In genomic region chr17:78878871-78879270, GRCh38 we compare ENCODE assay signal across 10 cellular contexts. TPM values are rescaled to one million over a fixed set of nuclear protein-coding genes. Genes with fewer than 3 reads are reported as not detected.
A peak's percentile ranks its signal among the peaks of the same experiment; 100 is the strongest.
DNase-seq lines count a peak whose midpoint lies in the region; ATAC-seq and TF ChIP-seq lines count a peak whose summit lies in the region.
"Had no signal": no experiment of that assay in that cellular context is flagged by ENCODE, and none has a peak within 500 bp of the region (broad histone marks: within the 10 kb centered on the region; RNA-seq: fewer than 3 reads in every experiment).

No MANE protein-coding gene starts in this region.

- H3K27ac Mint-ChIP-seq in CD8-positive, alpha-beta memory T cell: peak overlapping the region in 2 of 8 donors; percentile 17 to 34
- no peak overlapping the region for H3K27ac Mint-ChIP-seq in activated B cell treated with CpG ODN at 0.5 μM for 24 hours

- peaks cover 4 to 22% (median 17%) of the 10 kb centered on the region in 3 donors for H3K4me1 Mint-ChIP-seq in CD8-positive, alpha-beta memory T cell
- H3K4me1 Mint-ChIP-seq in activated B cell treated with CpG ODN at 0.5 μM for 24 hours: peaks cover 31% of the 10 kb centered on the region

- 90% methylated on average over 10 of the region's 10 CpGs for WGBS in hepatocyte (ENCODE audit: low lambda C conversion rate, missing lambda C conversion rate)
- 85 to 91% (median 89%) methylated on average over 10 of the region's 10 CpGs for WGBS in spleen, 5 donors

- TF ChIP-seq CTCF in activated B cell treated with CpG ODN at 0.5 μM for 24 hours (IDR thresholded peaks at IDR 0.05): no peak
- TF ChIP-seq CTCF in hepatocyte (IDR thresholded peaks at IDR 0.05; ENCODE audit: poor library complexity): no peak
- no peak for TF ChIP-seq CTCF in spleen (IDR thresholded peaks at IDR 0.05 in 8 of 11, conservative IDR thresholded peaks at IDR 0.05 in 3 of 11)

- POLR2A ChIA-PET in CD8-positive, alpha-beta memory T cell (lab: Charles Lee): no interaction called here
- POLR2A ChIA-PET in activated B cell treated with CpG ODN at 0.5 μM for 24 hours (lab: Charles Lee): interaction anchor here (0.6 to 2.0 kb wide), 2 partner anchors 10 to 97 kb away, joined by 5 to 8 read pairs; no protein-coding TSS in a partner anchor

- H3K9me3 ChIP-seq in CD8-positive, alpha-beta memory T cell (ENCODE audit: low read length): no peaks in the 10 kb centered on the region
- H3K9me3 ChIP-seq in hepatocyte (ENCODE audit: low read depth) (no peaks in the 10 kb centered on the region), spleen (no peaks in the 10 kb centered on the region)

- intact Hi-C loops in activated B cell treated with CpG ODN at 0.5 μM for 24 hours (cut with micrococcal nuclease) (loop anchor here (1.0 kb wide), 1 partner anchor 10 kb away; no protein-coding TSS in a partner anchor), spleen (cut with DNase I; ENCODE audit: low total_unique reads) (loop anchor here (10.0 kb wide), 1 partner anchor 46 kb away; the partner anchor contains the start of gene TIMP2)

- TF ChIP-seq POLR2A in spleen (IDR thresholded peaks at IDR 0.05): no peak

- H3K27ac ChIP-seq in CD8-positive, alpha-beta memory T cell (ENCODE audit: low read depth, low read length): no peak overlapping the region
- H3K27ac ChIP-seq in hepatocyte (peak overlapping the region; percentile 89), spleen (peak overlapping the region; percentile 77 to 97 (median 93))
- H3K27ac ChIP-seq: VCaP had no signal

- peak overlapping the region in 5 of 7 donors; percentile 30 to 67 (median 34) for H3K4me3 Mint-ChIP-seq in CD8-positive, alpha-beta memory T cell
- peak overlapping the region; percentile 78 for H3K4me3 Mint-ChIP-seq in activated B cell treated with CpG ODN at 0.5 μM for 24 hours

- H3K36me3 ChIP-seq in CD8-positive, alpha-beta memory T cell (ENCODE audit: insufficient read depth, low read length): no peaks in the 10 kb centered on the region
- H3K36me3 ChIP-seq in hepatocyte (replicated peaks; ENCODE audit: insufficient read depth, low read depth) (no peaks in the 10 kb centered on the region), spleen (peaks cover 0 to 16% (median 0%) of the 10 kb centered on the region in 6 donors)

- CTCF ChIA-PET in CD8-positive, alpha-beta memory T cell (lab: Charles Lee): interaction anchor here (1.8 kb wide), 1 partner anchor 13 kb away, joined by 7 read pairs; no protein-coding TSS in a partner anchor
- CTCF ChIA-PET in activated B cell treated with CpG ODN at 0.5 μM for 24 hours (lab: Charles Lee): no interaction called here

- no peaks in the 10 kb centered on the region for H3K36me3 Mint-ChIP-seq in CD8-positive, alpha-beta memory T cell
- no peaks in the 10 kb centered on the region for H3K36me3 Mint-ChIP-seq in activated B cell treated with CpG ODN at 0.5 μM for 24 hours (ENCODE audit: low read depth)
- H3K36me3 Mint-ChIP-seq: natural killer cell had no signal

- no peaks in the 10 kb centered on the region for H3K27me3 ChIP-seq in CD8-positive, alpha-beta memory T cell (ENCODE audit: insufficient read depth, low read length, poor library complexity, severe bottlenecking)
- no peaks in the 10 kb centered on the region for H3K27me3 ChIP-seq in hepatocyte
- H3K27me3 ChIP-seq in spleen (replicated peaks in 1 of 7): peaks cover 0 to 16% (median 0%) of the 10 kb centered on the region in 7 donors

- H4K20me1 ChIP-seq in hepatocyte (ENCODE audit: insufficient read depth, poor library complexity, severe bottlenecking): peaks cover 10% of the 10 kb centered on the region

- H3K27me3 Mint-ChIP-seq in CD8-positive, alpha-beta memory T cell: peaks cover 23 to 41% of the 10 kb centered on the region in 2 donors
- peaks cover 15% of the 10 kb centered on the region for H3K27me3 Mint-ChIP-seq in activated B cell treated with CpG ODN at 0.5 μM for 24 hours

- no peaks in the 10 kb centered on the region for H3K9me2 ChIP-seq in hepatocyte (replicated peaks; ENCODE audit: insufficient read depth)

- no peak overlapping the region for H2AFZ ChIP-seq in hepatocyte

- H3K79me2 ChIP-seq in hepatocyte: peaks cover 70% of the 10 kb centered on the region

- no peak overlapping the region for H3K4me3 ChIP-seq in CD8-positive, alpha-beta memory T cell (ENCODE audit: low read length)
- H3K4me3 ChIP-seq in hepatocyte: no peak overlapping the region
- H3K4me3 ChIP-seq in spleen: peak overlapping the region in 1 of 8 donors; percentile 48

- no peak for DNase-seq in CD8-positive, alpha-beta memory T cell
- DNase-seq in activated B cell treated with CpG ODN at 0.5 μM for 24 hours (no peak), hepatocyte (ENCODE audit: low spot score) (no peak), spleen (no peak), SIG-M5 treated with dmso at 0.1 percent for 504 hours (lab: John Stamatoyannopoulos, UW; ENCODE audit: unreplicated experiment) (no peak)
- DNase-seq: natural killer cell had no signal

- peaks cover 22% of the 10 kb centered on the region for H3K4me1 ChIP-seq in CD8-positive, alpha-beta memory T cell (ENCODE audit: insufficient read depth, low read length)
- H3K4me1 ChIP-seq in hepatocyte (ENCODE audit: insufficient read depth): peaks cover 25% of the 10 kb centered on the region
- H3K4me1 ChIP-seq in spleen: peaks cover 47 to 99% (median 70%) of the 10 kb centered on the region in 6 donors

- H3K4me2 ChIP-seq in hepatocyte: peak overlapping the region; percentile 67

- ATAC-seq in activated B cell treated with CpG ODN at 0.5 μM for 24 hours (ENCODE audit: low read depth) (no peak), GM19328 (IDR thresholded peaks at IDR 0.05; ENCODE audit: unreplicated experiment) (no peak), GM21528 (IDR thresholded peaks at IDR 0.05; ENCODE audit: low FRiP score, unreplicated experiment) (no peak), HG02981 (IDR thresholded peaks at IDR 0.05; ENCODE audit: unreplicated experiment) (no peak)

- H3K9me3 Mint-ChIP-seq in CD8-positive, alpha-beta memory T cell: no peaks in the 10 kb centered on the region
- no peaks in the 10 kb centered on the region for H3K9me3 Mint-ChIP-seq in activated B cell treated with CpG ODN at 0.5 μM for 24 hours
- H3K9me3 Mint-ChIP-seq: natural killer cell had no signal

RNA-seq across cellular contexts. Expression of gene CEP295NL, which starts 24.1 kb away (rescaled TPM):
- not detected for total RNA-seq in CD8-positive, alpha-beta memory T cell
- not detected for polyA plus RNA-seq in CD8-positive, alpha-beta memory T cell
- total RNA-seq in activated B cell treated with CpG ODN at 0.5 μM for 24 hours (0.46 and 0.55 TPM in 2 replicates), hepatocyte (0.44 and 0.97 TPM in 2 replicates), spleen (10 to 100 TPM in 3 of 7 donors, 1 to 10 TPM in 4; 5.7 to 19.3 (median 9.9) TPM)
- polyA plus RNA-seq in hepatocyte (0.17 and 0.91 TPM in 2 replicates), spleen (1 to 10 TPM in 1 of 3 donors, under 1 TPM in 2; 0.03 to 3.0 (median 0.09) TPM)

RNA-seq across cellular contexts. Expression of gene USP36, which starts 38.3 kb away (rescaled TPM):
- total RNA-seq in CD8-positive, alpha-beta memory T cell: 100 to 1,000 TPM; 118 to 122 TPM
- polyA plus RNA-seq in CD8-positive, alpha-beta memory T cell: 43.2 TPM
- 93.8 and 107 TPM in 2 replicates for total RNA-seq in activated B cell treated with CpG ODN at 0.5 μM for 24 hours
- 17.7 and 20.9 TPM in 2 replicates for total RNA-seq in hepatocyte
- polyA plus RNA-seq in hepatocyte: 26.2 and 31.6 TPM in 2 replicates
- 10 to 100 TPM; 38.0 to 95.0 (median 60.1) TPM for total RNA-seq in spleen
- polyA plus RNA-seq in spleen: 10 to 100 TPM; 13.4 to 26.1 (median 25.0) TPM

RNA-seq across cellular contexts. Expression of gene TIMP2, which starts 46.3 kb away (rescaled TPM):
- 1 to 10 TPM; 1.3 to 1.6 TPM for total RNA-seq in CD8-positive, alpha-beta memory T cell
- 0.08 TPM for polyA plus RNA-seq in CD8-positive, alpha-beta memory T cell
- total RNA-seq in activated B cell treated with CpG ODN at 0.5 μM for 24 hours: 3.5 and 4.2 TPM in 2 replicates
- total RNA-seq in hepatocyte: 54.7 and 63.3 TPM in 2 replicates
- 20.9 and 23.3 TPM in 2 replicates for polyA plus RNA-seq in hepatocyte
- total RNA-seq in spleen: 100 to 1,000 TPM; 164 to 333 (median 198) TPM
- 10 to 100 TPM; 16.3 to 42.2 (median 26.9) TPM for polyA plus RNA-seq in spleen

Comparison
In these comparisons a context has a peak if more than half of its experiments do, and no peak if none do; other contexts are left out.
1. RNA of gene TIMP2, which starts 46.3 kb away (total RNA-seq): 164 to 333 TPM in spleen and 54.7 to 63.3 TPM in hepatocyte; 3.5 to 4.2 TPM in activated B cell treated with CpG ODN at 0.5 μM for 24 hours and 1.3 to 1.6 TPM in CD8-positive, alpha-beta memory T cell; every median in the first group is over 10 times any median in the second.